In genomic region chr1:203425668-203425999, GRCh38 we compare ENCODE assay signal across 17 cellular contexts. TPM values are rescaled to one million over a fixed set of nuclear protein-coding genes. Genes with fewer than 3 reads are reported as not detected.
DNase-seq lines count a peak whose midpoint lies in the region; ATAC-seq and TF ChIP-seq lines count a peak whose summit lies in the region.
"Had no signal": no experiment of that assay in that cellular context is flagged by ENCODE, and none has a peak within 500 bp of the region (broad histone marks: within the 10 kb centered on the region; RNA-seq: fewer than 3 reads in every experiment).

No MANE protein-coding gene starts in this region.

- no peak overlapping the region for H3K9ac ChIP-seq in fibroblast of lung (ENCODE audit: insufficient read depth, low read length)

- intact Hi-C loops in dorsolateral prefrontal cortex (cut with DNase I) = no loop called here
- intact Hi-C loops in PC-9 (cut with micrococcal nuclease; ENCODE audit: unreplicated experiment) = no loop called here
- intact Hi-C loops in ovary (cut with DNase I) = no loop called here

- no peaks in the 10 kb centered on the region for H3K36me3 ChIP-seq in RWPE2 (ENCODE audit: low read depth)
- no peaks in the 10 kb centered on the region for H3K36me3 ChIP-seq in fibroblast of lung (ENCODE audit: control insufficient read depth, insufficient read depth, low read length)
- H3K36me3 ChIP-seq in PC-9 (ENCODE audit: low read depth) = no peaks in the 10 kb centered on the region
- H3K36me3 ChIP-seq in ovary = no peaks in the 10 kb centered on the region
- H3K36me3 ChIP-seq: lower lobe of right lung, right lobe of liver had no signal

- no TSS peak for BruUV-seq in PC-9 (replicated peaks; lab: Mats Ljungman, UMichigan)

- POLR2A ChIA-PET in PC-9 (lab: Charles Lee; ENCODE audit: unreplicated experiment) = interaction anchor here (0.5 kb wide), 1 partner anchor 103 kb away, joined by 36 read pairs; no protein-coding TSS in a partner anchor

- no peak for TF ChIP-seq EP300 in ovary (IDR thresholded peaks at IDR 0.05)

- no peak for TF ChIP-seq POLR2A in ovary (IDR thresholded peaks at IDR 0.05)

- H4K20me1 ChIP-seq in fibroblast of lung (ENCODE audit: control insufficient read depth, extremely low read depth, insufficient read depth, low read length) = no peaks in the 10 kb centered on the region
- no peaks in the 10 kb centered on the region for H4K20me1 ChIP-seq in PC-9 (ENCODE audit: insufficient read depth)

- H3K9me2 ChIP-seq in PC-9 (ENCODE audit: insufficient read depth) = no peaks in the 10 kb centered on the region

- H3K27me3 ChIP-seq in RWPE2 (ENCODE audit: insufficient read depth, poor library complexity, severe bottlenecking) = peaks cover 6% of the 10 kb centered on the region
- H3K27me3 ChIP-seq in fibroblast of lung (ENCODE audit: control insufficient read depth, insufficient read depth, low read length) = peaks cover 45% of the 10 kb centered on the region
- H3K27me3 ChIP-seq in dorsolateral prefrontal cortex = no peaks in the 10 kb centered on the region
- H3K27me3 ChIP-seq in PC-9 (ENCODE audit: insufficient read depth, low read depth) = peaks cover 77% of the 10 kb centered on the region
- no peaks in the 10 kb centered on the region for H3K27me3 ChIP-seq in ovary
- H3K27me3 ChIP-seq: right lobe of liver had no signal

- no peaks in the 10 kb centered on the region; the same call in 1 of the 2 replicates for H3F3A ChIP-seq in PC-9 (ENCODE audit: insufficient read depth, low read depth)

- no peaks in the 10 kb centered on the region for H3K79me2 ChIP-seq in fibroblast of lung (ENCODE audit: control insufficient read depth, insufficient read depth, low read length)
- H3K79me2 ChIP-seq in PC-9 (ENCODE audit: low read depth) = no peaks in the 10 kb centered on the region

- ATAC-seq in RWPE2 (ENCODE audit: low read depth) (peak; percentile 71), GM21786 (IDR thresholded peaks at IDR 0.05; ENCODE audit: unreplicated experiment) (no peak)
- ATAC-seq: activated naive CD4-positive, alpha-beta T cell treated with anti-CD3 and anti-CD28 coated beads, Interleukin-2, amount 50 U/mL, for 72 hours had no signal

- H2AFZ ChIP-seq in fibroblast of lung (ENCODE audit: low read length) = no peak overlapping the region
- no peak overlapping the region for H2AFZ ChIP-seq in PC-9

- no peak for TF ChIP-seq CTCF in RWPE2 (IDR thresholded peaks at IDR 0.05; ENCODE audit: poor library complexity, severe bottlenecking)
- TF ChIP-seq CTCF in fibroblast of lung (conservative IDR thresholded peaks at IDR 0.05 in 1 of 2, IDR thresholded peaks at IDR 0.05 in 1 of 2; ENCODE audit: low read depth in 1 of 2, low read length in 2 of 2) = no peak
- TF ChIP-seq CTCF in dorsolateral prefrontal cortex (IDR thresholded peaks at IDR 0.05 in 54 of 56, conservative IDR thresholded peaks at IDR 0.05 in 2 of 56; ENCODE audit: low read depth in 1 of 56, partially characterized antibody in 56 of 56) = no peak
- TF ChIP-seq CTCF in PC-9 (conservative IDR thresholded peaks at IDR 0.05) = no peak
- TF ChIP-seq CTCF in ovary (IDR thresholded peaks at IDR 0.05) = no peak

- DNase-seq in DMS53 treated with DMSO at 0.1 percent for 48 hours (lab: John Stamatoyannopoulos, UW; ENCODE audit: unreplicated experiment) (peak; percentile 27), RWPE2 (ENCODE audit: low spot score) (no peak), fibroblast of lung (ENCODE audit: low read depth in 2 of 2) (peak; percentile 30 to 75), putamen (ENCODE audit: low spot score) (peak; percentile 41), dorsolateral prefrontal cortex (no peak), PC-9 (no peak), ovary (no peak)
- DNase-seq: activated CD4-positive, alpha-beta T cell treated with anti-CD3 and anti-CD28 coated beads, Interleukin-2, amount 50 U/mL, for 4 hours; activated T-cell treated with anti-CD3 and anti-CD28 coated beads, Interleukin-2, amount 50 U/mL, for 1 hour; Caco-2; effector memory CD4-positive, alpha-beta T cell; lower lobe of right lung; right lobe of liver; stimulated activated CD4-positive, alpha-beta T cell treated with anti-CD3 and anti-CD28 coated beads, Interleukin-2, amount 100 ng/mL, for 24 hours had no signal

- H3K27ac ChIP-seq in RWPE2 (ENCODE audit: poor library complexity, severe bottlenecking) (no peak overlapping the region), fibroblast of lung (ENCODE audit: insufficient read depth, low read length) (no peak overlapping the region), dorsolateral prefrontal cortex (peak overlapping the region in 24 of 59 donors; percentile 5 to 76 (median 38)), PC-9 (no peak overlapping the region), ovary (no peak overlapping the region)
- H3K27ac ChIP-seq: lower lobe of right lung, right lobe of liver had no signal

- H3K4me3 ChIP-seq in RWPE2 (ENCODE audit: severe bottlenecking) (no peak overlapping the region), fibroblast of lung (replicated peaks in 1 of 4; ENCODE audit: control extremely low read depth in 1 of 4, insufficient read depth in 1 of 4, low read depth in 3 of 4, low read length in 4 of 4) (no peak overlapping the region), dorsolateral prefrontal cortex (no peak overlapping the region), PC-9 (no peak overlapping the region), ovary (no peak overlapping the region)
- H3K4me3 ChIP-seq: lower lobe of right lung, right lobe of liver had no signal

- no peaks in the 10 kb centered on the region for H3K4me1 ChIP-seq in RWPE2 (ENCODE audit: insufficient read depth, poor library complexity, severe bottlenecking)
- H3K4me1 ChIP-seq in fibroblast of lung (ENCODE audit: control insufficient read depth, extremely low read depth, insufficient read depth, low read length) = peaks cover 5% of the 10 kb centered on the region
- H3K4me1 ChIP-seq in PC-9 (replicated peaks; ENCODE audit: insufficient read depth) = no peaks in the 10 kb centered on the region
- peaks cover 2% of the 10 kb centered on the region for H3K4me1 ChIP-seq in ovary (ENCODE audit: insufficient read depth)
- H3K4me1 ChIP-seq: right lobe of liver had no signal

- CTCF ChIA-PET in PC-9 (lab: Charles Lee) = no interaction called here

- H3K9me3 ChIP-seq in RWPE2 (ENCODE audit: severe bottlenecking) = no peaks in the 10 kb centered on the region
- no peaks in the 10 kb centered on the region for H3K9me3 ChIP-seq in fibroblast of lung (ENCODE audit: control insufficient read depth, insufficient read depth, low read depth, low read length)
- H3K9me3 ChIP-seq in PC-9 (ENCODE audit: insufficient read depth, low read depth) = no peaks in the 10 kb centered on the region
- H3K9me3 ChIP-seq in ovary = no peaks in the 10 kb centered on the region
- H3K9me3 ChIP-seq: Caco-2, lower lobe of right lung, right lobe of liver had no signal

- H3K4me2 ChIP-seq in fibroblast of lung (ENCODE audit: extremely low read depth, insufficient read depth, low read length) (no peak overlapping the region), PC-9 (no peak overlapping the region)

RNA-seq across cellular contexts. Expression of gene PRELP, which starts 50.0 kb away (rescaled TPM):
- total RNA-seq in fibroblast of lung (4.5 and 4.9 TPM in 2 replicates), dorsolateral prefrontal cortex (10 to 100 TPM in 104 of 120 experiments, 1 to 10 TPM in 16; 4.5 to 44.2 (median 15.2) TPM), PC-9 (2021) (not detected in 2 replicates), ovary (100 to 1,000 TPM in 3 of 7 donors, 10 to 100 TPM in 4; 40.9 to 185 (median 74.8) TPM)
- polyA plus RNA-seq in fibroblast of lung (2.8 and 13.9 TPM in 2 replicates), ovary (100 to 1,000 TPM in 1 of 2 donors, 10 to 100 TPM in 1; 97.8 to 163 TPM)
- polyA plus RNA-seq in fibroblast of lung (2012) = 5.7 and 39.6 TPM in 2 replicates
- 5.6 and 37.3 TPM in 2 replicates for polyA minus RNA-seq in fibroblast of lung (ENCODE audit: low replicate concordance)
- total RNA-seq: Caco-2 had no signal
- polyA plus RNA-seq: neural cell had no signal

Comparison
In these comparisons a context has a peak if more than half of its experiments do, and no peak if none do; other contexts are left out.
1. DNase-seq: peak in DMS53 treated with DMSO at 0.1 percent for 48 hours (single experiment), fibroblast of lung (2 of 2) and putamen (single experiment); none in RWPE2 (single experiment), dorsolateral prefrontal cortex (0 of 10), PC-9 (0 of 2) and ovary (0 of 5).